In the genomic region with DNA sequence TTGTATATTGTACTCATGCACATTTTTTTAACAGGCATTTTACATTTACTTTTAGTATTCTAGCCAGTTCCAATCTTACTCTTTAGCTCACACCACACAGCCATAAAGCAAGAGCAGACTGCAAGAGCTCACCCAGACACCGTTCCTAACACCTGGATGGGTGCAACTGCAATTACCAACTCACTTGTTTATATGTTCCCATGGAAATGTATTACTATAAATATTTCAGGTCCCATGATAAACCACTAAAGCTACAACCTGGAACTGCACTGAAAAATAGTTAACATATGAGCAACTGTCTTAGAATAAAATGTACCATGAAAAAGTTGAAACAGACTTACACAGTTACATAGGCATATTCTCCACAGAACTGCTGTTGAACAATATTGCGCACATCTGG, we compare ENCODE assay signal across 27 cellular contexts. TPM values are rescaled to one million over a fixed set of nuclear protein-coding genes. Genes with fewer than 3 reads are reported as not detected.
DNase-seq lines count a peak whose midpoint lies in the region; FAIRE-seq and TF ChIP-seq lines count a peak whose summit lies in the region.
"Had no signal": no experiment of that assay in that cellular context is flagged by ENCODE, and none has a peak within 500 bp of the region (broad histone marks: within the 10 kb centered on the region; RNA-seq: fewer than 3 reads in every experiment).

No MANE protein-coding gene starts in this region.

- H4K20me1 ChIP-seq in astrocyte (ENCODE audit: insufficient read depth, low read length), result peaks cover 33% of the 10 kb centered on the region

- H3K9ac ChIP-seq in astrocyte (ENCODE audit: low read length), result no peak overlapping the region
- no peak overlapping the region for H3K9ac ChIP-seq in mesenchymal stem cell (ENCODE audit: low read length)

- no peak overlapping the region for H4K91ac ChIP-seq in mesenchymal stem cell (ENCODE audit: low read length)

- no peak overlapping the region for H3K23ac ChIP-seq in mesenchymal stem cell (ENCODE audit: low read length in 2 of 2)

- no peak overlapping the region for H3K18ac ChIP-seq in mesenchymal stem cell (ENCODE audit: low read depth in 1 of 2, low read length in 2 of 2)

- H3K9me3 ChIP-seq in AG04450 (ENCODE audit: control insufficient read depth, insufficient read depth, low read length) (no peaks in the 10 kb centered on the region), astrocyte (ENCODE audit: insufficient read depth, low read depth, low read length) (no peaks in the 10 kb centered on the region), mesenchymal stem cell (ENCODE audit: control insufficient read depth, low read length) (no peaks in the 10 kb centered on the region)
- H3K9me3 ChIP-seq: HAP-1 had no signal

- H3K4ac ChIP-seq in mesenchymal stem cell (ENCODE audit: low read depth in 1 of 2, low read length in 2 of 2), result no peak overlapping the region

- no peak overlapping the region for H3K27ac Mint-ChIP-seq in astrocyte (ENCODE audit: unreplicated experiment)
- H3K27ac Mint-ChIP-seq: CD8-positive, alpha-beta T cell; GM23338 had no signal

- in situ Hi-C loops in ACHN (cut with HindIII; ENCODE audit: low pct_ligation_motif_present, low pct_unique_long_range_greater_than_20kb, low sequenced_read_pairs), result no loop called here

- no peak overlapping the region for H3K4me3 Mint-ChIP-seq in astrocyte (ENCODE audit: unreplicated experiment)
- H3K4me3 Mint-ChIP-seq: CD8-positive, alpha-beta T cell; GM23338 had no signal

- H3K79me1 ChIP-seq in mesenchymal stem cell (replicated peaks; ENCODE audit: low read length, poor library complexity, severe bottlenecking), result peaks cover 31% of the 10 kb centered on the region

- H3K4me2 ChIP-seq in astrocyte (ENCODE audit: low read length), result no peak overlapping the region
- no peak overlapping the region for H3K4me2 ChIP-seq in mesenchymal stem cell (ENCODE audit: low read length, poor library complexity, severe bottlenecking)
- H3K4me2 ChIP-seq: GM23338, PC-9 had no signal

- no peak overlapping the region for H3K14ac ChIP-seq in mesenchymal stem cell (ENCODE audit: low read length in 2 of 2)

- H2AFZ ChIP-seq in astrocyte (ENCODE audit: low read depth, low read length), result no peak overlapping the region
- no peak overlapping the region for H2AFZ ChIP-seq in mesenchymal stem cell (ENCODE audit: low read depth, low read length)
- H2AFZ ChIP-seq: GM23338, PC-9 had no signal

- H3K36me3 ChIP-seq in astrocyte (ENCODE audit: insufficient read depth, low read length), result peaks cover 44% of the 10 kb centered on the region
- peaks cover 41 to 85% of the 10 kb centered on the region in 2 experiments for H3K36me3 ChIP-seq in mesenchymal stem cell (ENCODE audit: control insufficient read depth in 1 of 2, insufficient read depth in 2 of 2, low read depth in 1 of 2, low read length in 2 of 2)

- H2AK5ac ChIP-seq in mesenchymal stem cell (ENCODE audit: low read length, severe bottlenecking), result no peak overlapping the region

- no peak overlapping the region for H3K27ac ChIP-seq in AG04450 (ENCODE audit: low read depth, low read length)
- H3K27ac ChIP-seq in astrocyte (ENCODE audit: low read depth, low read length), result no peak overlapping the region
- H3K27ac ChIP-seq in mesenchymal stem cell (ENCODE audit: low read length, poor library complexity, severe bottlenecking), result no peak overlapping the region
- H3K27ac ChIP-seq: HL-60, PC-9, RWPE1 had no signal

- no peaks in the 10 kb centered on the region for H3K27me3 Mint-ChIP-seq in astrocyte (ENCODE audit: low read depth, unreplicated experiment)

- peaks cover 14% of the 10 kb centered on the region for H3K36me3 Mint-ChIP-seq in astrocyte (ENCODE audit: low read depth, unreplicated experiment)

- peaks cover 23% of the 10 kb centered on the region for H3K79me2 ChIP-seq in astrocyte (ENCODE audit: insufficient read depth, low read length)

- no peaks in the 10 kb centered on the region for H3K4me1 Mint-ChIP-seq in astrocyte (ENCODE audit: low read depth, unreplicated experiment)
- H3K4me1 Mint-ChIP-seq: GM23338 had no signal

- DNase-seq in ACHN, result peak; percentile 1
- DNase-seq in AG04450 (ENCODE audit: low read depth, low spot score), result peak; percentile 6
- peak; percentile 12 for DNase-seq in astrocyte (ENCODE audit: low read depth)
- peak; percentile 50 for DNase-seq in mesenchymal stem cell
- no peak for DNase-seq in activated T-cell treated with anti-CD3 and anti-CD28 coated beads, Interleukin-2, amount 50 U/mL, for 1 hour
- DNase-seq in stimulated activated CD4-positive, alpha-beta T cell treated with anti-CD3 and anti-CD28 coated beads, Interleukin-12 subunit alpha, Interleukin-12 subunit beta, amount 100 ng/mL, for 4 hours, result no peak
- no peak for DNase-seq in NCI-H2227 (lab: John Stamatoyannopoulos, UW; ENCODE audit: unreplicated experiment)
- no peak for DNase-seq in amniotic stem cell (lab: John Stamatoyannopoulos, UW)
- DNase-seq: AML-193; C1 segment of cervical spinal cord; CD8-positive, alpha-beta T cell; KG1; NCI-H1092 treated with DMSO at 0.1 percent for 48 hours; NCI-H1436 treated with DMSO at 0.1 percent for 48 hours; NCI-H1930; NCI-H226; NCI-H510A treated with DMSO at 0.1 percent for 48 hours; NCI-H748 treated with DMSO at 0.1 percent for 48 hours; PC-9 had no signal

- CTCF ChIA-PET in AG04450 (lab: Charles Lee), result interaction anchor here (0.5 to 1.0 kb wide), 2 partner anchors 9 to 26 kb away, joined by 3 to 8 read pairs; no protein-coding TSS in a partner anchor

- no peak overlapping the region for H2BK12ac ChIP-seq in mesenchymal stem cell (ENCODE audit: low read length in 2 of 2)

- FAIRE-seq in astrocyte (lab: Jason Lieb, UNC), result no peak
- FAIRE-seq: G401.6, GM12892, HepG2 had no signal

- no peak overlapping the region for H3K4me3 ChIP-seq in AG04450 (ENCODE audit: low read depth, low read length)
- no peak overlapping the region for H3K4me3 ChIP-seq in astrocyte (ENCODE audit: insufficient read depth, low read depth, low read length)
- no peak overlapping the region for H3K4me3 ChIP-seq in mesenchymal stem cell (ENCODE audit: insufficient read depth in 1 of 2, low read depth in 1 of 2, low read length in 2 of 2)
- H3K4me3 ChIP-seq: GM23338, HAP-1, PC-9 had no signal

- no peak overlapping the region for H2BK15ac ChIP-seq in mesenchymal stem cell (ENCODE audit: low read depth, poor library complexity, severe bottlenecking)

- no peak overlapping the region for H2BK5ac ChIP-seq in mesenchymal stem cell (ENCODE audit: low read depth, low read length, poor library complexity, severe bottlenecking)

- WGBS in mesenchymal stem cell, result 91% methylated on average over 1 of the region's 2 CpGs

- H3K27me3 ChIP-seq in AG04450 (ENCODE audit: control insufficient read depth, insufficient read depth, low read length) (no peaks in the 10 kb centered on the region), astrocyte (ENCODE audit: insufficient read depth, low read length) (no peaks in the 10 kb centered on the region), mesenchymal stem cell (ENCODE audit: control insufficient read depth in 1 of 2, insufficient read depth in 1 of 2, low read length in 2 of 2) (no peaks in the 10 kb centered on the region)

- no peak overlapping the region for H4K8ac ChIP-seq in mesenchymal stem cell (ENCODE audit: low read length)

- POLR2A ChIA-PET in AG04450 (lab: Yijun Ruan, JAX), result interaction anchor here (0.6 kb wide), 1 partner anchor 175 kb away, joined by 7 read pairs; no protein-coding TSS in a partner anchor

- no peaks in the 10 kb centered on the region for H3K4me1 ChIP-seq in astrocyte (ENCODE audit: insufficient read depth, low read length)
- peaks cover 5% of the 10 kb centered on the region for H3K4me1 ChIP-seq in mesenchymal stem cell (ENCODE audit: control insufficient read depth, insufficient read depth, low read depth, low read length)

- no peak for TF ChIP-seq CTCF in AG04450 (IDR thresholded peaks at IDR 0.05; ENCODE audit: low read depth, low read length)
- no peak for TF ChIP-seq CTCF in astrocyte (IDR thresholded peaks at IDR 0.05; ENCODE audit: insufficient read depth, low read depth, low read length)

- H2BK120ac ChIP-seq in mesenchymal stem cell (ENCODE audit: low read depth, low read length), result no peak overlapping the region

- no peaks in the 10 kb centered on the region for H3K9me3 Mint-ChIP-seq in astrocyte (ENCODE audit: unreplicated experiment)
- H3K9me3 Mint-ChIP-seq: CD8-positive, alpha-beta T cell; GM23338 had no signal

RNA-seq across cellular contexts. Expression of gene USP48, which starts 30.8 kb away (rescaled TPM):
- 30.6 and 43.6 TPM in 2 replicates for polyA plus RNA-seq in AG04450 (2011; rRNA removed)
- polyA minus RNA-seq in AG04450 (2011; rRNA and poly(A)+ RNA removed), result 18.0 and 32.0 TPM in 2 replicates
- total RNA-seq in astrocyte, result 85.7 and 85.8 TPM in 2 replicates
- polyA plus RNA-seq in mesenchymal stem cell (2013, experiment 1 of 2), result 30.1 TPM
- polyA plus RNA-seq in mesenchymal stem cell (2013, experiment 2 of 2), result 29.8 TPM

RNA-seq across cellular contexts. Expression of gene LDLRAD2, which starts 59.9 kb away (rescaled TPM):
- polyA plus RNA-seq in AG04450 (2011; rRNA removed), result 0.05 and 0.06 TPM in 2 replicates
- not detected in 2 replicates for polyA minus RNA-seq in AG04450 (2011; rRNA and poly(A)+ RNA removed)
- total RNA-seq in astrocyte, result 0.14 and 0.22 TPM in 2 replicates
- polyA plus RNA-seq in mesenchymal stem cell (2013, experiment 1 of 2), result 0.25 TPM
- polyA plus RNA-seq in mesenchymal stem cell (2013, experiment 2 of 2), result 0.23 TPM
- total RNA-seq: CD8-positive, alpha-beta T cell; Daoy; HepG2; PC-9 had no signal
- polyA plus RNA-seq: HepG2 had no signal

Comparison
In these comparisons a context has a peak if more than half of its experiments do, and no peak if none do; other contexts are left out.
1. DNase-seq: peak in ACHN (single experiment), AG04450 (single experiment), astrocyte (single experiment) and mesenchymal stem cell (single experiment); none in activated T-cell treated with anti-CD3 and anti-CD28 coated beads, Interleukin-2, amount 50 U/mL, for 1 hour (single experiment), stimulated activated CD4-positive, alpha-beta T cell treated with anti-CD3 and anti-CD28 coated beads, Interleukin-12 subunit alpha, Interleukin-12 subunit beta, amount 100 ng/mL, for 4 hours (single experiment), NCI-H2227 (single experiment) and amniotic stem cell (single experiment).